Comparison of ENCODE assay signal across 20 cellular contexts in the genomic region with DNA sequence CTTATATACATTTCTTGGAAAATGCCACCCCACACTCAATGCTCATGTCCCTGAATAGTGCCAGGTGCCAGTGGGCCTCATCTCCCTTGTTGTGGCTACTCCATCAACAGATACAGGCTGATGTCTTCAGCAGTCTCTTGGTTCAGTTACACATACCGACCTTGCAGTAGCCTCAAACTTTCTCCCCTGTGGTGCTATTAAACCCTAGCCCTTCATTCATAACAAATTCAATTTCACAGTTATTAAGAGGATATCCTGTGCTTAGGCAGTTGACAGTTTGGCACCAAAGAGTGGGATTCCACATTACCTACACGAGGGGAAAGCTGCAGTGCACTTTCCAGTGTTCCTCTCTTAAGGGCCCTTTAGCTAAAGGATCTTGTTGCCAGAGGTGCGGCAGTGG. TPM values are rescaled to one million over a fixed set of nuclear protein-coding genes. Genes with fewer than 3 reads are reported as not detected.
DNase-seq lines count a peak whose midpoint lies in the region; ATAC-seq and TF ChIP-seq lines count a peak whose summit lies in the region.
"Had no signal": no experiment of that assay in that cellular context is flagged by ENCODE, and none has a peak within 500 bp of the region (broad histone marks: within the 10 kb centered on the region; RNA-seq: fewer than 3 reads in every experiment).

No MANE protein-coding gene starts in this region.

- TF ChIP-seq CTCF in A673 (conservative IDR thresholded peaks at IDR 0.05; ENCODE audit: low read depth, low read length) (no peak), coronary artery (IDR thresholded peaks at IDR 0.05) (no peak), left lung (IDR thresholded peaks at IDR 0.05) (no peak)

- CTCF ChIA-PET in A673 (lab: Charles Lee): interaction anchor here (0.9 kb wide), 1 partner anchor 1550 kb away, joined by 3 read pairs; no protein-coding TSS in a partner anchor

- H3K4me1 ChIP-seq in A673 (ENCODE audit: insufficient read depth, low read length, poor library complexity, severe bottlenecking): peaks cover 17% of the 10 kb centered on the region
- H3K4me1 ChIP-seq in left lung: no peaks in the 10 kb centered on the region
- H3K4me1 ChIP-seq: A549, BE2C had no signal

- H3K9me3 Mint-ChIP-seq in stimulated activated naive B cell treated with anti-CD40 and anti-IgM and Interleukin-4, amounts not matched to agents 10 μg/mL and 1 μg/mL and 100 μg/mL, for 72 hours: no peaks in the 10 kb centered on the region
- H3K9me3 Mint-ChIP-seq: CD4-positive, alpha-beta T cell; CD8-positive, alpha-beta T cell had no signal

- H3K27me3 ChIP-seq in A673 (replicated peaks; ENCODE audit: insufficient read depth, low read depth, low read length, poor library complexity) (peaks cover 42% of the 10 kb centered on the region), left lung (no peaks in the 10 kb centered on the region)
- H3K27me3 ChIP-seq: BE2C, BLaER1 had no signal

- H3K4me3 Mint-ChIP-seq in stimulated activated naive B cell treated with anti-CD40 and anti-IgM and Interleukin-4, amounts not matched to agents 10 μg/mL and 1 μg/mL and 100 μg/mL, for 72 hours: no peak overlapping the region
- H3K4me3 Mint-ChIP-seq: CD14-positive monocyte; CD4-positive, alpha-beta T cell; CD8-positive, alpha-beta T cell had no signal

- H3K4me3 ChIP-seq in A673 (ENCODE audit: low read depth, low read length, poor library complexity, severe bottlenecking): no peak overlapping the region
- no peak overlapping the region for H3K4me3 ChIP-seq in coronary artery
- H3K4me3 ChIP-seq in left lung: no peak overlapping the region
- H3K4me3 ChIP-seq: A549, BLaER1 had no signal

- H3K9me3 ChIP-seq in A673 (ENCODE audit: low read depth, low read length, poor library complexity, severe bottlenecking) (no peaks in the 10 kb centered on the region), left lung (no peaks in the 10 kb centered on the region)
- H3K9me3 ChIP-seq: A549, BE2C, BLaER1, Caco-2 had no signal

- peak; percentile 79 for DNase-seq in A673 (ENCODE audit: low spot score)
- peak; percentile 96 for DNase-seq in NCI-H446 treated with DMSO at 0.1 percent for 48 hours (lab: John Stamatoyannopoulos, UW)
- peak; percentile 12 for DNase-seq in coronary artery (ENCODE audit: low spot score)
- DNase-seq in left lung: no peak
- no peak for DNase-seq in NCI-H1436 (lab: John Stamatoyannopoulos, UW)
- no peak for DNase-seq in stimulated activated naive B cell treated with anti-CD40 and anti-IgM and Interleukin-4, amounts not matched to agents 10 μg/mL and 1 μg/mL and 100 μg/mL, for 72 hours
- DNase-seq: ACHN; BE2C; C1 segment of cervical spinal cord; Caco-2; Calu3; CD4-positive, alpha-beta T cell; CD8-positive, alpha-beta T cell; GF-D8 had no signal

- no peaks in the 10 kb centered on the region for H3K4me1 Mint-ChIP-seq in stimulated activated naive B cell treated with anti-CD40 and anti-IgM and Interleukin-4, amounts not matched to agents 10 μg/mL and 1 μg/mL and 100 μg/mL, for 72 hours
- H3K4me1 Mint-ChIP-seq: CD14-positive monocyte had no signal

- peak; percentile 30 for ATAC-seq in left lung
- ATAC-seq in GM21515 (IDR thresholded peaks at IDR 0.05; ENCODE audit: unreplicated experiment): no peak
- no peak for ATAC-seq in stimulated activated naive B cell treated with anti-CD40 and anti-IgM and Interleukin-4, amounts not matched to agents 10 μg/mL and 1 μg/mL and 100 μg/mL, for 72 hours (replicated peaks)
- ATAC-seq: A549; CD8-positive, alpha-beta T cell had no signal

- H3K36me3 ChIP-seq in A673 (ENCODE audit: insufficient read depth, low read length, poor library complexity, severe bottlenecking) (no peaks in the 10 kb centered on the region), left lung (no peaks in the 10 kb centered on the region)
- H3K36me3 ChIP-seq: BE2C, BLaER1 had no signal

- H3K27ac ChIP-seq in A673 (ENCODE audit: low read depth, low read length, poor library complexity, severe bottlenecking) (no peak overlapping the region), coronary artery (no peak overlapping the region), left lung (no peak overlapping the region)
- H3K27ac ChIP-seq: 22Rv1, A549, BLaER1 had no signal

- peaks cover 14 to 37% of the 10 kb centered on the region in 2 donors for H3K27me3 Mint-ChIP-seq in stimulated activated naive B cell treated with anti-CD40 and anti-IgM and Interleukin-4, amounts not matched to agents 10 μg/mL and 1 μg/mL and 100 μg/mL, for 72 hours

- H3K27ac Mint-ChIP-seq in stimulated activated naive B cell treated with anti-CD40 and anti-IgM and Interleukin-4, amounts not matched to agents 10 μg/mL and 1 μg/mL and 100 μg/mL, for 72 hours: no peak overlapping the region
- H3K27ac Mint-ChIP-seq: CD4-positive, alpha-beta T cell; CD8-positive, alpha-beta T cell had no signal

- POLR2A ChIA-PET in A673 (lab: Charles Lee; ENCODE audit: low non-redundant PET): no interaction called here

- no peaks in the 10 kb centered on the region for H3K36me3 Mint-ChIP-seq in stimulated activated naive B cell treated with anti-CD40 and anti-IgM and Interleukin-4, amounts not matched to agents 10 μg/mL and 1 μg/mL and 100 μg/mL, for 72 hours
- H3K36me3 Mint-ChIP-seq: CD14-positive monocyte; CD8-positive, alpha-beta T cell had no signal

- no TSS peak for BruUV-seq in A673 (replicated peaks; lab: Mats Ljungman, UMichigan)

- intact Hi-C loops in A673 (cut with micrococcal nuclease; ENCODE audit: unreplicated experiment) (no loop called here), left lung (cut with DNase I) (no loop called here)

RNA-seq across cellular contexts. Expression of gene CAMK1G, which starts 35.9 kb away (rescaled TPM):
- total RNA-seq in A673 (2021): 18.6 and 21.2 TPM in 2 replicates
- 1 to 10 TPM in 1 of 2 donors, under 1 TPM in 1; 0.29 to 1.1 TPM for total RNA-seq in left lung
- total RNA-seq: A172; Caco-2; Calu3; CD4-positive, alpha-beta T cell; CD8-positive, alpha-beta T cell had no signal

Comparison
In these comparisons a context has a peak if more than half of its experiments do, and no peak if none do; other contexts are left out.
1. DNase-seq: peak in A673 (single experiment), NCI-H446 treated with DMSO at 0.1 percent for 48 hours (single experiment) and coronary artery (single experiment); none in left lung (0 of 2), NCI-H1436 (single experiment) and stimulated activated naive B cell treated with anti-CD40 and anti-IgM and Interleukin-4, amounts not matched to agents 10 μg/mL and 1 μg/mL and 100 μg/mL, for 72 hours (single experiment).